4 cellular contexts compared by ENCODE assay signal in the genomic region with DNA sequence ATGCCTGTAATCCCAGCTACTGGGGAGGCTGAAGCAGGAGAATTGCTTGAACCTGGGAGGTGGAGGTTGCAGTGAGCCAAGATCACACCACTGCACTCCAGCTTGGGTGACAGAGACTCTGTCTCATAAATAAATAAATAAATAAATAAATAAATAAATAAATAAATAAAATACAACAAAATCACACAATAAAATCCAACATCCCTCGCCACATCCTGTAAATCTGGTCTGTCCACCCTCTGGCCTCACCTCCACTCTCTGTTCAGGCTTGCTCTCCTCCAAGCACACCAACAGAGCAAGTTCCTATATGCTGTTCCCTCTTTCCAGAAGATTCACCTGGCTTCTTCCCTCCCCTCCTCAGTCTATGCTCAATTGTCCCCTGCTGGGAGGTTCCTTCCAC. TPM values are rescaled to one million over a fixed set of nuclear protein-coding genes. Genes with fewer than 3 reads are reported as not detected.
"Had no signal": no experiment of that assay in that cellular context is flagged by ENCODE, and none has a peak within 500 bp of the region (broad histone marks: within the 10 kb centered on the region; RNA-seq: fewer than 3 reads in every experiment).

No MANE protein-coding gene starts in this region.

RNA-seq across cellular contexts. Expression of a gene that starts 10.2 kb away (rescaled TPM):
- total RNA-seq: activated CD8-positive, alpha-beta memory T cell treated with anti-CD3 and anti-CD28 coated beads for 36 hours; progenitor cell of endocrine pancreas; renal cortical epithelial cell; skeletal muscle tissue had no signal
